Comparison of ENCODE assay signal across 1 cellular context in genomic region chr4:174320501-174321199, GRCh38.
A peak's percentile ranks its signal among the peaks of the same experiment; 100 is the strongest.
TF ChIP-seq lines count a peak whose summit lies in the region.

No MANE protein-coding gene starts in this region.

TF ChIP-seq in K562, 482 proteins besides CTCF, POLR2A, EP300 and RAD21 (continued from another document):
- TF ChIP-seq ELF2 (CRISPR knock-in tag; IDR thresholded peaks at IDR 0.05) (0 out of 2 replicates have a peak, but pooled peaks have one; percentile 19), CXXC5 (CRISPR knock-in tag; IDR thresholded peaks at IDR 0.05) (no peak), THRB (CRISPR knock-in tag; conservative IDR thresholded peaks at IDR 0.05) (0 out of 2 replicates have a peak, but pooled peaks have one; percentile 51), SOX6 (IDR thresholded peaks at IDR 0.05) (peak; percentile 29; the same call in 1 of the 2 replicates), KDM4B (IDR thresholded peaks at IDR 0.05; ENCODE audit: borderline replicate concordance in 2 of 2, low read depth in 1 of 2) (no peak), POLR2AphosphoS2 (IDR thresholded peaks at IDR 0.05; ENCODE audit: low read length) (0 out of 2 replicates have a peak, but pooled peaks have one; percentile 43), HDAC1 (IDR thresholded peaks at IDR 0.05) (peak in 1 of 2 experiments; percentile 56; a peak in 1 of 4 replicates), ZNF23 (CRISPR knock-in tag; IDR thresholded peaks at IDR 0.05) (no peak), ZBTB2 (IDR thresholded peaks at IDR 0.05) (peak; percentile 20; the same call in 1 of the 2 replicates), CREM (IDR thresholded peaks at IDR 0.05; ENCODE audit: low read depth) (0 out of 2 replicates have a peak, but pooled peaks have one; percentile 9), ZSCAN29 (IDR thresholded peaks at IDR 0.05) (no peak), ARID1B (IDR thresholded peaks at IDR 0.05) (peak; percentile 76), ZNF24 (IDR thresholded peaks at IDR 0.05) (no peak), ZNF41 (CRISPR knock-in tag; conservative IDR thresholded peaks at IDR 0.05) (no peak), ZNF57 (CRISPR knock-in tag; IDR thresholded peaks at IDR 0.05) (no peak), POLR2B (IDR thresholded peaks at IDR 0.05; ENCODE audit: low read depth, partially characterized antibody) (peak; percentile 42), HMBOX1 (IDR thresholded peaks at IDR 0.05) (peak; percentile 47; the same call in 1 of the 2 replicates), MLLT1 (IDR thresholded peaks at IDR 0.05) (0 out of 4 replicates have a peak, but pooled peaks of 1 of the 2 experiments have one; percentile 31), NCOR1 (IDR thresholded peaks at IDR 0.05) (peak; percentile 16; the same call in 1 of the 2 replicates), STAG1 (CRISPR knock-in tag; IDR thresholded peaks at IDR 0.05; ENCODE audit: borderline replicate concordance) (no peak), MEIS2 (IDR thresholded peaks at IDR 0.05; ENCODE audit: partially characterized antibody) (peak; percentile 47), CHAMP1 (IDR thresholded peaks at IDR 0.05) (0 out of 2 replicates have a peak, but pooled peaks have one; percentile 30), FOXK2 (conservative IDR thresholded peaks at IDR 0.05 in 1 of 2, IDR thresholded peaks at IDR 0.05 in 1 of 2; ENCODE audit: low read depth in 2 of 2) (peak; percentile 43 to 54; a peak in 2 of 4 replicates), CBFA2T3 (IDR thresholded peaks at IDR 0.05) (peak; percentile 63), SRSF3 (IDR thresholded peaks at IDR 0.05; ENCODE audit: insufficient read depth, low read length) (no peak), SUPT5H (IDR thresholded peaks at IDR 0.05) (peak; percentile 46; the same call in 1 of the 2 replicates), HNRNPH1 (optimal IDR thresholded peaks at IDR 0.05; ENCODE audit: low read depth, low read length) (no peak), SMARCA4 (IDR thresholded peaks at IDR 0.05) (0 out of 2 replicates have a peak, but pooled peaks have one; percentile 36), ATF1 (CRISPR knock-in tag; IDR thresholded peaks at IDR 0.05) (no peak), ATF1 (tag; IDR thresholded peaks at IDR 0.05) (0 out of 2 replicates have a peak, but pooled peaks have one; percentile 22), NCOA2 (IDR thresholded peaks at IDR 0.05; ENCODE audit: partially characterized antibody in 2 of 2) (no peak), MTA2 (IDR thresholded peaks at IDR 0.05; ENCODE audit: low read depth) (0 out of 2 replicates have a peak, but pooled peaks have one; percentile 24), TRIM24 (IDR thresholded peaks at IDR 0.05) (peak in 1 of 2 experiments; percentile 13; a peak in 1 of 4 replicates), MTA1 (IDR thresholded peaks at IDR 0.05; ENCODE audit: borderline replicate concordance) (no peak), NR3C1 (CRISPR knock-in tag; IDR thresholded peaks at IDR 0.05) (no peak), ZNF740 (CRISPR knock-in tag; IDR thresholded peaks at IDR 0.05) (no peak), ZNF740 (tag; IDR thresholded peaks at IDR 0.05) (no peak), HNRNPLL (IDR thresholded peaks at IDR 0.05; ENCODE audit: low read depth, low read length, poor library complexity, severe bottlenecking) (peak; percentile 69), FOXA3 (CRISPR knock-in tag; conservative IDR thresholded peaks at IDR 0.05 in 1 of 2, IDR thresholded peaks at IDR 0.05 in 1 of 2) (peak in 1 of 2 experiments; percentile 37; a peak in 1 of 4 replicates), KDM1A (IDR thresholded peaks at IDR 0.05) (peak; percentile 37; a peak in 1 of 4 replicates), SMARCE1 (IDR thresholded peaks at IDR 0.05) (peak; percentile 78), TAL1 (IDR thresholded peaks at IDR 0.05) (peak; percentile 39), JUNB (CRISPR knock-in tag; conservative IDR thresholded peaks at IDR 0.05) (no peak), DPF2 (IDR thresholded peaks at IDR 0.05) (peak; percentile 79), FOXA1 (IDR thresholded peaks at IDR 0.05; ENCODE audit: borderline replicate concordance) (peak; percentile 55; the same call in 1 of the 2 replicates), ILK (tag; IDR thresholded peaks at IDR 0.05; ENCODE audit: borderline replicate concordance, low read depth) (no peak), NCOA6 (IDR thresholded peaks at IDR 0.05) (no peak), NEUROD1 (IDR thresholded peaks at IDR 0.05; ENCODE audit: borderline replicate concordance, low read depth, low read length, partially characterized antibody) (no peak), CCNT2 (IDR thresholded peaks at IDR 0.05; ENCODE audit: borderline replicate concordance, extremely low read depth, insufficient read length, low read depth, low read length) (peak; percentile 34), GTF2A2 (tag; IDR thresholded peaks at IDR 0.05) (no peak), OTX1 (CRISPR knock-in tag; IDR thresholded peaks at IDR 0.05) (peak; percentile 34; the same call in 1 of the 2 replicates), SAP30 (IDR thresholded peaks at IDR 0.05; ENCODE audit: borderline replicate concordance, insufficient read depth, low read depth, low read length, poor library complexity, severe bottlenecking) (no peak), GATAD2B (IDR thresholded peaks at IDR 0.05; ENCODE audit: borderline replicate concordance) (peak; percentile 49; the same call in 1 of the 2 replicates), LARP7 (IDR thresholded peaks at IDR 0.05) (no peak), RNF2 (IDR thresholded peaks at IDR 0.05) (no peak)
